ENCODE assay signal across 25 cellular contexts in the genomic region with DNA sequence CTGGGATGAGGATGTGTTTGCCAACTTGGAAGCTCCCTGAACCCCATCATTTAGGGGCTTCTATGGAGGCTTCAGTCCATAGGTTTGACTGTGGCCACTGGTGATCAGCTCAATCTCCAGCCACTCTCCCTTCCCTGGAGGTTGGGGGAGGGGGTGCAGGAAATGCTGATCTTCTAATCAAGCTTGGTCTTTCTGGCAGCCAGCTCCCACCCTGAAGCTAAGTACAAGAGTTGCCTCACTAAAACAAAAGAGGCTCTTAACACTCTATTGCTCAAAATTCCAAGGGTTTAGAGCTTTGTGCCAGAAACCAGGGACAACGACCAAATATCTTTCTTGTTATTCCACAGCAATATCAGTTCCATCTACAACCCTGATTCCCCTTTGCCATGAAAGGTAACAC. TPM values are rescaled to one million over a fixed set of nuclear protein-coding genes. Genes with fewer than 3 reads are reported as not detected.
DNase-seq lines count a peak whose midpoint lies in the region; ATAC-seq and TF ChIP-seq lines count a peak whose summit lies in the region.
"Had no signal": no experiment of that assay in that cellular context is flagged by ENCODE, and none has a peak within 500 bp of the region (broad histone marks: within the 10 kb centered on the region; RNA-seq: fewer than 3 reads in every experiment).

No MANE protein-coding gene starts in this region.

- H3K9me3 Mint-ChIP-seq in neural progenitor cell (peaks cover 2% of the 10 kb centered on the region), HFFc6 (no peaks in the 10 kb centered on the region)
- H3K9me3 Mint-ChIP-seq: CD8-positive, alpha-beta memory T cell had no signal

- H3K79me2 ChIP-seq in neural progenitor cell (ENCODE audit: low read depth) (no peaks in the 10 kb centered on the region), PC-9 (ENCODE audit: low read depth) (no peaks in the 10 kb centered on the region)

- CTCF ChIA-PET in PC-9 (lab: Charles Lee) = interaction anchor here (0.6 to 1.6 kb wide), 2 partner anchors 12 to 68 kb away, joined by 5 to 6 read pairs; no protein-coding TSS in a partner anchor

- TF ChIP-seq CTCF in heart left ventricle (IDR thresholded peaks at IDR 0.05) (no peak), neural progenitor cell (IDR thresholded peaks at IDR 0.05) (no peak), PC-9 (conservative IDR thresholded peaks at IDR 0.05) (no peak), HFFc6 (IDR thresholded peaks at IDR 0.05) (no peak)

- no peak for ATAC-seq in heart left ventricle
- ATAC-seq: K562 had no signal

- H3K27me3 ChIP-seq in heart left ventricle (no peaks in the 10 kb centered on the region), neural progenitor cell (no peaks in the 10 kb centered on the region), PC-9 (ENCODE audit: insufficient read depth, low read depth) (no peaks in the 10 kb centered on the region)
- H3K27me3 ChIP-seq: BE2C had no signal

- POLR2A ChIA-PET in PC-9 (lab: Charles Lee; ENCODE audit: unreplicated experiment) = interaction anchor here (0.6 kb wide), 1 partner anchor 10 kb away, joined by 4 read pairs; no protein-coding TSS in a partner anchor

- H3K27me3 Mint-ChIP-seq in neural progenitor cell (ENCODE audit: insufficient read depth, low read depth) = peaks cover 10% of the 10 kb centered on the region
- H3K27me3 Mint-ChIP-seq in HFFc6 (ENCODE audit: insufficient read depth) = peaks cover 6% of the 10 kb centered on the region; the same call in 1 of the 2 replicates

- H2AFZ ChIP-seq in neural progenitor cell (replicated peaks) (peak overlapping the region; percentile 50), PC-9 (no peak overlapping the region)

- H3K4me3 Mint-ChIP-seq in neural progenitor cell (no peak overlapping the region), HFFc6 (no peak overlapping the region)
- H3K4me3 Mint-ChIP-seq: CD14-positive monocyte; CD8-positive, alpha-beta memory T cell had no signal

- no TSS peak for BruUV-seq in PC-9 (replicated peaks; lab: Mats Ljungman, UMichigan)

- no peak for TF ChIP-seq POLR2A in heart left ventricle (IDR thresholded peaks at IDR 0.05)

- no peak overlapping the region for H3K4me2 ChIP-seq in neural progenitor cell
- no peak overlapping the region for H3K4me2 ChIP-seq in PC-9

- intact Hi-C loops in cardiac septum (cut with DNase I) = no loop called here
- intact Hi-C loops in heart left ventricle (cut with DNase I) = no loop called here
- intact Hi-C loops in PC-9 (cut with micrococcal nuclease; ENCODE audit: unreplicated experiment) = no loop called here

- DNase-seq in cardiac septum (ENCODE audit: low spot score) = peak; percentile 27
- DNase-seq in heart left ventricle = no peak
- DNase-seq in foreskin melanocyte = peak; percentile 82
- DNase-seq in neural progenitor cell (ENCODE audit: low spot score) = no peak
- no peak for DNase-seq in PC-9
- DNase-seq in HFFc6 = no peak
- no peak for DNase-seq in GM19238 (ENCODE audit: insufficient read length, low spot score)
- DNase-seq in central memory CD4-positive, alpha-beta T cell = no peak
- DNase-seq: 8988T; ACHN; BE2C; CD8-positive, alpha-beta memory T cell; DND-41; H7; Kasumi-1; MV-4-11; NCI-H1105; NCI-H146; NCI-H1930; NCI-H446 treated with DMSO at 0.1 percent for 48 hours; NCI-H526 treated with DMSO at 0.1 percent for 48 hours; RPMI8226; SHP77 had no signal

- H3F3A ChIP-seq in neural progenitor cell (ENCODE audit: low read depth) (no peaks in the 10 kb centered on the region), PC-9 (ENCODE audit: insufficient read depth, low read depth) (no peaks in the 10 kb centered on the region)

- H3K36me3 Mint-ChIP-seq in neural progenitor cell (no peaks in the 10 kb centered on the region), HFFc6 (ENCODE audit: low read depth) (no peaks in the 10 kb centered on the region)
- H3K36me3 Mint-ChIP-seq: CD14-positive monocyte; CD8-positive, alpha-beta memory T cell had no signal

- H3K27ac Mint-ChIP-seq in neural progenitor cell = peak overlapping the region; percentile 53
- no peak overlapping the region for H3K27ac Mint-ChIP-seq in HFFc6
- H3K27ac Mint-ChIP-seq: CD8-positive, alpha-beta memory T cell had no signal

- WGBS in heart left ventricle, 4 donors = 30 to 69% (median 48%) methylated on average over 1 of the region's 1 CpG

- H3K4me3 ChIP-seq in heart left ventricle (no peak overlapping the region), neural progenitor cell (no peak overlapping the region), PC-9 (no peak overlapping the region)
- H3K4me3 ChIP-seq: K562 had no signal

- H3K36me3 ChIP-seq in heart left ventricle (no peaks in the 10 kb centered on the region), neural progenitor cell (no peaks in the 10 kb centered on the region), PC-9 (ENCODE audit: low read depth) (no peaks in the 10 kb centered on the region)
- H3K36me3 ChIP-seq: BE2C had no signal

- H3K9me3 ChIP-seq in heart left ventricle (no peaks in the 10 kb centered on the region), neural progenitor cell (ENCODE audit: low read depth) (no peaks in the 10 kb centered on the region), PC-9 (ENCODE audit: insufficient read depth, low read depth) (no peaks in the 10 kb centered on the region)
- H3K9me3 ChIP-seq: BE2C had no signal

- no peaks in the 10 kb centered on the region for H4K20me1 ChIP-seq in neural progenitor cell (ENCODE audit: low read depth)
- no peaks in the 10 kb centered on the region for H4K20me1 ChIP-seq in PC-9 (ENCODE audit: insufficient read depth)

- H3K4me1 Mint-ChIP-seq in neural progenitor cell = no peaks in the 10 kb centered on the region
- no peaks in the 10 kb centered on the region for H3K4me1 Mint-ChIP-seq in HFFc6 (ENCODE audit: low read depth)
- H3K4me1 Mint-ChIP-seq: CD8-positive, alpha-beta memory T cell had no signal

- H3K27ac ChIP-seq in heart left ventricle (no peak overlapping the region), neural progenitor cell (no peak overlapping the region), PC-9 (no peak overlapping the region)

- H3K9ac ChIP-seq in neural progenitor cell = no peak overlapping the region

- no peaks in the 10 kb centered on the region for H3K9me2 ChIP-seq in PC-9 (ENCODE audit: insufficient read depth)

- peaks cover 0 to 8% (median 0%) of the 10 kb centered on the region in 12 donors for H3K4me1 ChIP-seq in heart left ventricle
- H3K4me1 ChIP-seq in neural progenitor cell = no peaks in the 10 kb centered on the region
- H3K4me1 ChIP-seq in PC-9 (replicated peaks; ENCODE audit: insufficient read depth) = no peaks in the 10 kb centered on the region
- H3K4me1 ChIP-seq: BE2C had no signal

RNA-seq across cellular contexts. Expression of gene MPPE1, which starts 19.4 kb away (rescaled TPM):
- 39.9 TPM for total RNA-seq in cardiac septum
- 10 to 100 TPM; 17.8 to 45.5 (median 29.7) TPM for total RNA-seq in heart left ventricle
- polyA plus RNA-seq in heart left ventricle = 10 to 100 TPM; 23.4 to 26.2 TPM
- total RNA-seq in neural progenitor cell (ENCODE audit: low replicate concordance) = 12.2 and 17.3 TPM in 2 replicates
- 40.7 and 54.9 TPM in 2 replicates for total RNA-seq in PC-9 (2021)
- total RNA-seq in HFFc6 (2021; fragmentation: NEBNext Ultra II Directional; extraction: Animal tissue kit (Norgen Biotek cat#: 25700)) = 10 to 100 TPM; 23.5 to 28.2 (median 26.0) TPM

RNA-seq across cellular contexts. Expression of gene IMPA2, which starts 53.8 kb away (rescaled TPM):
- total RNA-seq in cardiac septum (19.9 TPM), heart left ventricle (10 to 100 TPM; 18.1 to 73.0 (median 44.3) TPM), neural progenitor cell (ENCODE audit: low replicate concordance) (41.9 and 85.3 TPM in 2 replicates), PC-9 (2021) (83.6 and 91.4 TPM in 2 replicates)
- 10 to 100 TPM; 19.9 to 34.9 TPM for polyA plus RNA-seq in heart left ventricle
- 1 to 10 TPM; 1.2 to 2.5 (median 1.5) TPM for total RNA-seq in HFFc6 (2021; fragmentation: NEBNext Ultra II Directional; extraction: Animal tissue kit (Norgen Biotek cat#: 25700))

Comparison
In these comparisons a context has a peak if more than half of its experiments do, and no peak if none do; other contexts are left out.
1. DNase-seq: peak in cardiac septum (single experiment) and foreskin melanocyte (single experiment); none in heart left ventricle (0 of 5), neural progenitor cell (single experiment), PC-9 (0 of 2), HFFc6 (single experiment), GM19238 (single experiment) and central memory CD4-positive, alpha-beta T cell (single experiment).